ENCODE assay signal across 20 cellular contexts in genomic region chr15:33204087-33204486, GRCh38. TPM values are rescaled to one million over a fixed set of nuclear protein-coding genes. Genes with fewer than 3 reads are reported as not detected.
DNase-seq lines count a peak whose midpoint lies in the region; FAIRE-seq and TF ChIP-seq lines count a peak whose summit lies in the region.
"Had no signal": no experiment of that assay in that cellular context is flagged by ENCODE, and none has a peak within 500 bp of the region (broad histone marks: within the 10 kb centered on the region; RNA-seq: fewer than 3 reads in every experiment).

No MANE protein-coding gene starts in this region.

- DNase-seq in activated T-cell treated with anti-CD3 and anti-CD28 coated beads, Interleukin-2, amount 50 U/mL, for 24 hours = no peak
- DNase-seq in activated T-cell treated with anti-CD3 and anti-CD28 coated beads for 4 hours (no peak), SK-N-SH (no peak), esophagus muscularis mucosa (ENCODE audit: extremely low spot score) (peak; percentile 3), NCI-H345 treated with DMSO at 0.1 percent for 48 hours (lab: John Stamatoyannopoulos, UW; ENCODE audit: unreplicated experiment) (no peak), RCC 7860 (ENCODE audit: low spot score) (no peak)
- DNase-seq: Caco-2; CD4-positive, CD25-positive, alpha-beta regulatory T cell; CD8-positive, alpha-beta T cell; DMS153; DND-41; GOT3; HFFc6 had no signal

- TF ChIP-seq EP300 in SK-N-SH (IDR thresholded peaks at IDR 0.05; ENCODE audit: borderline replicate concordance in 1 of 2, low read depth in 1 of 2, low read length in 1 of 2) (0 out of 4 replicates have a peak, but pooled peaks of 1 of the 2 experiments have one; percentile 12), esophagus muscularis mucosa (IDR thresholded peaks at IDR 0.05) (no peak)

- H3K4me3 ChIP-seq in SK-N-SH (ENCODE audit: low read depth in 2 of 2, low read length in 1 of 2) = no peak overlapping the region
- no peak overlapping the region for H3K4me3 ChIP-seq in esophagus muscularis mucosa
- H3K4me3 ChIP-seq: BLaER1, HAP-1 had no signal

- H3K9me2 ChIP-seq in SK-N-SH = no peaks in the 10 kb centered on the region

- no peak overlapping the region for H3K4me2 ChIP-seq in SK-N-SH
- H3K4me2 ChIP-seq: BLaER1 had no signal

- H3K9ac ChIP-seq in SK-N-SH = no peak overlapping the region
- H3K9ac ChIP-seq: BLaER1 had no signal

- H3K36me3 ChIP-seq in SK-N-SH (replicated peaks in 1 of 2; ENCODE audit: control insufficient read depth in 1 of 2, insufficient read depth in 2 of 2, low read length in 1 of 2) (no peaks in the 10 kb centered on the region), esophagus muscularis mucosa (no peaks in the 10 kb centered on the region)
- H3K36me3 ChIP-seq: BLaER1, HAP-1 had no signal

- TF ChIP-seq CTCF in SK-N-SH (IDR thresholded peaks at IDR 0.05) (no peak), esophagus muscularis mucosa (IDR thresholded peaks at IDR 0.05) (no peak)

- H3K4me3 Mint-ChIP-seq in activated T-cell treated with anti-CD3 and anti-CD28 coated beads, Interleukin-2, amount 50 U/mL, for 24 hours = no peak overlapping the region
- H3K4me3 Mint-ChIP-seq: B cell; CD8-positive, alpha-beta T cell; HFFc6 had no signal

- H4K20me1 ChIP-seq in SK-N-SH (ENCODE audit: insufficient read depth) = no peaks in the 10 kb centered on the region
- H4K20me1 ChIP-seq: BLaER1 had no signal

- peak overlapping the region; percentile 1 for H3K27ac Mint-ChIP-seq in activated T-cell treated with anti-CD3 and anti-CD28 coated beads, Interleukin-2, amount 50 U/mL, for 24 hours
- H3K27ac Mint-ChIP-seq: B cell; CD4-positive, CD25-positive, alpha-beta regulatory T cell; CD8-positive, alpha-beta T cell; HFFc6 had no signal

- H3K4me1 ChIP-seq in SK-N-SH (ENCODE audit: control insufficient read depth in 1 of 2, insufficient read depth in 2 of 2, low read depth in 1 of 2, low read length in 1 of 2) (peaks cover 0 to 6% of the 10 kb centered on the region in 2 experiments; a peak in 2 of 4 replicates), esophagus muscularis mucosa (peaks cover 0 to 4% (median 2%) of the 10 kb centered on the region in 4 donors)
- H3K4me1 ChIP-seq: HAP-1 had no signal

- H3K27me3 ChIP-seq in SK-N-SH (ENCODE audit: insufficient read depth) (no peaks in the 10 kb centered on the region), esophagus muscularis mucosa (no peaks in the 10 kb centered on the region)
- H3K27me3 ChIP-seq: BLaER1 had no signal

- H3K27ac ChIP-seq in SK-N-SH (ENCODE audit: low read depth in 2 of 2, low read length in 1 of 2) = no peak overlapping the region
- H3K27ac ChIP-seq in esophagus muscularis mucosa (replicated peaks in 1 of 4) = no peak overlapping the region
- H3K27ac ChIP-seq: BLaER1, C4-2B had no signal

- no peak overlapping the region for H2AFZ ChIP-seq in SK-N-SH (ENCODE audit: low read depth)

- H3K36me3 Mint-ChIP-seq in activated T-cell treated with anti-CD3 and anti-CD28 coated beads, Interleukin-2, amount 50 U/mL, for 24 hours (ENCODE audit: low read depth) = no peaks in the 10 kb centered on the region
- H3K36me3 Mint-ChIP-seq: CD4-positive, CD25-positive, alpha-beta regulatory T cell; CD8-positive, alpha-beta T cell had no signal

- CTCF ChIA-PET in SK-N-SH (lab: Yijun Ruan, JAX) = no interaction called here

- POLR2A ChIA-PET in SK-N-SH (lab: Yijun Ruan, JAX) = no interaction called here

- H3K9me3 ChIP-seq in SK-N-SH (no peaks in the 10 kb centered on the region), esophagus muscularis mucosa (no peaks in the 10 kb centered on the region)
- H3K9me3 ChIP-seq: Caco-2, HAP-1 had no signal

- FAIRE-seq in RCC 7860 (lab: Jason Lieb, UNC) = no peak
- FAIRE-seq: G401.6, GM12892, H54 had no signal

- no peak for TF ChIP-seq RAD21 in SK-N-SH (IDR thresholded peaks at IDR 0.05; ENCODE audit: low read length)

- H3K79me2 ChIP-seq in SK-N-SH (ENCODE audit: insufficient read depth) = no peaks in the 10 kb centered on the region

- H3K27me3 Mint-ChIP-seq in activated T-cell treated with anti-CD3 and anti-CD28 coated beads, Interleukin-2, amount 50 U/mL, for 24 hours = no peaks in the 10 kb centered on the region
- H3K27me3 Mint-ChIP-seq: CD4-positive, CD25-positive, alpha-beta regulatory T cell had no signal

- peaks cover 8% of the 10 kb centered on the region for H3F3A ChIP-seq in SK-N-SH (replicated peaks; ENCODE audit: insufficient read depth)

- intact Hi-C loops in esophagus muscularis mucosa (cut with DNase I) = no loop called here

- TF ChIP-seq POLR2A in esophagus muscularis mucosa (IDR thresholded peaks at IDR 0.05; ENCODE audit: low read depth) = no peak

- H3K9me3 Mint-ChIP-seq in activated T-cell treated with anti-CD3 and anti-CD28 coated beads, Interleukin-2, amount 50 U/mL, for 24 hours = no peaks in the 10 kb centered on the region
- H3K9me3 Mint-ChIP-seq: CD4-positive, CD25-positive, alpha-beta regulatory T cell; CD8-positive, alpha-beta T cell; HFFc6 had no signal

- peaks cover 39% of the 10 kb centered on the region for H3K4me1 Mint-ChIP-seq in activated T-cell treated with anti-CD3 and anti-CD28 coated beads, Interleukin-2, amount 50 U/mL, for 24 hours (ENCODE audit: low read depth)

TF ChIP-seq in SK-N-SH, 30 proteins besides CTCF, POLR2A, EP300 and RAD21:
- no peak for TF ChIP-seq ELF1 (IDR thresholded peaks at IDR 0.05)
- TF ChIP-seq NFIC (IDR thresholded peaks at IDR 0.05; ENCODE audit: borderline replicate concordance) = no peak
- no peak for TF ChIP-seq POLR2AphosphoS5 (IDR thresholded peaks at IDR 0.05; ENCODE audit: low read depth, low read length)
- TF ChIP-seq PBX3 (IDR thresholded peaks at IDR 0.05) = peak; percentile 20; the same call in 1 of the 2 replicates
- TF ChIP-seq RFX5 (IDR thresholded peaks at IDR 0.05; ENCODE audit: low read length) = no peak

RNA-seq across cellular contexts. Expression of gene FMN1, which starts 9.6 kb away (rescaled TPM):
- polyA plus RNA-seq in SK-N-SH (2012; rRNA removed) = 9.1 and 10.5 TPM in 2 replicates
- 8.4 and 10.0 TPM in 2 replicates for polyA plus RNA-seq in SK-N-SH (2012; cell fraction: cytosol; rRNA removed)
- polyA plus RNA-seq in SK-N-SH (2012; cell fraction: nucleus; rRNA removed) = 23.3 and 34.7 TPM in 2 replicates
- total RNA-seq in esophagus muscularis mucosa = 10 to 100 TPM in 2 of 4 donors, 1 to 10 TPM in 2; 4.8 to 12.5 (median 8.6) TPM
